ENCODE assay signal across 1 cellular context in the genomic region with DNA sequence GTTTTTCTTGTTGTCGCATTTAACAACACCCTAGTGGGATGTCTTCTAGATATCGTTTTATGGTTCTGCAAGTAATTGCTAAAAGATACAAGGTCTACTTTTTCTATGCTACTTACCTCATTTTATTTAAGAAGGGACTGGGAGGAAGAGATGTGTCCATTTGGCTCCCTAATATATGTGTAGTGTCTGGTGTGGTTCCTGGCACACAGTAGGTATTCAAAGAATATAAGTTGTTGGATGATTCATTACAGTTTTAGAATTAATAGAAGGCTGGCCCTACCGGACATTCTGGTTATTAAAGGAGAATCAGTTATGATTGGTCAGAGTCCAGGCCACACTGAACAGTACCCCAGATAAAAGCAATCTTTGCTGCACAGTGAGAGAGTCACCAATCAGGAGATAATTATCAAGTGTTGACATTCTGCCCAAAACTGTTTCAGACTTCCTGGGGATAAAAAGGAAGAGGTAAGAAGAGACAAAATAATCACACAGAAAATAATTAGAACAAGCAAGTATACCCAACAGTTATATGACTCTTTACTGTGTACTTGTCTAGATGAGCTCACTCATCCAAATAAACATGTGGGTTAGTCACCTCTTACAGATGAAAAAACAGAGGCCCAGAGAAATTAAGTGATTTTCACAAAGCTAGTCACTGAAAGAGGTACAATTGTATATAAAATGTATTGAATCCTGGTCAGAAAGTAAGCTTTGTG.
TF ChIP-seq lines count a peak whose summit lies in the region.

No MANE protein-coding gene starts in this region.

TF ChIP-seq in PFSK-1, 5 proteins besides CTCF, POLR2A, EP300 and RAD21 (continued from another document):
- TF ChIP-seq, protein P1, sequence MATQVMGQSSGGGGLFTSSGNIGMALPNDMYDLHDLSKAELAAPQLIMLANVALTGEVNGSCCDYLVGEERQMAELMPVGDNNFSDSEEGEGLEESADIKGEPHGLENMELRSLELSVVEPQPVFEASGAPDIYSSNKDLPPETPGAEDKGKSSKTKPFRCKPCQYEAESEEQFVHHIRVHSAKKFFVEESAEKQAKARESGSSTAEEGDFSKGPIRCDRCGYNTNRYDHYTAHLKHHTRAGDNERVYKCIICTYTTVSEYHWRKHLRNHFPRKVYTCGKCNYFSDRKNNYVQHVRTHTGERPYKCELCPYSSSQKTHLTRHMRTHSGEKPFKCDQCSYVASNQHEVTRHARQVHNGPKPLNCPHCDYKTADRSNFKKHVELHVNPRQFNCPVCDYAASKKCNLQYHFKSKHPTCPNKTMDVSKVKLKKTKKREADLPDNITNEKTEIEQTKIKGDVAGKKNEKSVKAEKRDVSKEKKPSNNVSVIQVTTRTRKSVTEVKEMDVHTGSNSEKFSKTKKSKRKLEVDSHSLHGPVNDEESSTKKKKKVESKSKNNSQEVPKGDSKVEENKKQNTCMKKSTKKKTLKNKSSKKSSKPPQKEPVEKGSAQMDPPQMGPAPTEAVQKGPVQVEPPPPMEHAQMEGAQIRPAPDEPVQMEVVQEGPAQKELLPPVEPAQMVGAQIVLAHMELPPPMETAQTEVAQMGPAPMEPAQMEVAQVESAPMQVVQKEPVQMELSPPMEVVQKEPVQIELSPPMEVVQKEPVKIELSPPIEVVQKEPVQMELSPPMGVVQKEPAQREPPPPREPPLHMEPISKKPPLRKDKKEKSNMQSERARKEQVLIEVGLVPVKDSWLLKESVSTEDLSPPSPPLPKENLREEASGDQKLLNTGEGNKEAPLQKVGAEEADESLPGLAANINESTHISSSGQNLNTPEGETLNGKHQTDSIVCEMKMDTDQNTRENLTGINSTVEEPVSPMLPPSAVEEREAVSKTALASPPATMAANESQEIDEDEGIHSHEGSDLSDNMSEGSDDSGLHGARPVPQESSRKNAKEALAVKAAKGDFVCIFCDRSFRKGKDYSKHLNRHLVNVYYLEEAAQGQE (IDR thresholded peaks at IDR 0.05; ENCODE audit: insufficient read depth in 1 of 2, low read depth in 2 of 2, low read length in 2 of 2): peak in 1 of 2 experiments; percentile 65; a peak in 1 of 4 replicates
